ENCODE assay signal across 8 cellular contexts in genomic region chrX:15751160-15751819, GRCh38. TPM values are rescaled to one million over a fixed set of nuclear protein-coding genes. Genes with fewer than 3 reads are reported as not detected.
DNase-seq lines count a peak whose midpoint lies in the region; ATAC-seq and TF ChIP-seq lines count a peak whose summit lies in the region.

No MANE protein-coding gene starts in this region.

- peak overlapping the region; percentile 94 to 97 for H3K27ac Mint-ChIP-seq in natural killer cell treated with Interleukin-12 subunit alpha and Interleukin-12 subunit beta and Interleukin-15 and Interleukin-18, amount 100 ng/mL, for 72 hours

- peak; percentile 77 to 79 for ATAC-seq in natural killer cell treated with Interleukin-12 subunit alpha and Interleukin-12 subunit beta and Interleukin-15 and Interleukin-18, amount 100 ng/mL, for 72 hours
- no peak for ATAC-seq in foreskin keratinocyte

- H3K36me3 Mint-ChIP-seq in natural killer cell treated with Interleukin-12 subunit alpha and Interleukin-12 subunit beta and Interleukin-15 and Interleukin-18, amount 100 ng/mL, for 72 hours: no peaks in the 10 kb centered on the region

- H3K4me3 ChIP-seq in Jurkat, Clone E6-1 (ENCODE audit: low read length): no peak overlapping the region
- no peak overlapping the region for H3K4me3 ChIP-seq in choroid plexus epithelial cell (ENCODE audit: low read depth, low read length)

- H3K27me3 ChIP-seq in foreskin keratinocyte: no peaks in the 10 kb centered on the region

- peak overlapping the region; percentile 83 for H3K4me3 Mint-ChIP-seq in natural killer cell treated with Interleukin-12 subunit alpha and Interleukin-12 subunit beta and Interleukin-15 and Interleukin-18, amount 100 ng/mL, for 72 hours

- no peaks in the 10 kb centered on the region for H3K9me3 Mint-ChIP-seq in natural killer cell treated with Interleukin-12 subunit alpha and Interleukin-12 subunit beta and Interleukin-15 and Interleukin-18, amount 100 ng/mL, for 72 hours

- no peaks in the 10 kb centered on the region for H3K27me3 Mint-ChIP-seq in natural killer cell treated with Interleukin-12 subunit alpha and Interleukin-12 subunit beta and Interleukin-15 and Interleukin-18, amount 100 ng/mL, for 72 hours

- no peak overlapping the region for H3K27ac ChIP-seq in foreskin keratinocyte

- no peaks in the 10 kb centered on the region for H3K4me1 ChIP-seq in foreskin keratinocyte

- H3K4me1 Mint-ChIP-seq in natural killer cell treated with Interleukin-12 subunit alpha and Interleukin-12 subunit beta and Interleukin-15 and Interleukin-18, amount 100 ng/mL, for 72 hours (ENCODE audit: low read depth in 2 of 2): peaks cover 54 to 61% of the 10 kb centered on the region in 2 donors

- DNase-seq in CD1c-positive myeloid dendritic cell (ENCODE audit: extremely low spot score) (peak; percentile 43), choroid plexus epithelial cell (ENCODE audit: low read depth) (peak; percentile 38), foreskin keratinocyte (no peak), DMS153 (lab: John Stamatoyannopoulos, UW) (no peak), amniotic stem cell (lab: John Stamatoyannopoulos, UW) (no peak)
- peak; percentile 63 for DNase-seq in Jurkat, Clone E6-1 (ENCODE audit: low read depth, low spot score)
- DNase-seq in natural killer cell treated with Interleukin-12 subunit alpha and Interleukin-12 subunit beta and Interleukin-15 and Interleukin-18, amount 100 ng/mL, for 72 hours (ENCODE audit: low spot score): no peak
- no peak for DNase-seq in stimulated activated CD4-positive, alpha-beta T cell treated with anti-CD3 and anti-CD28 coated beads, Interleukin-2, amount 100 ng/mL, for 24 hours

- TF ChIP-seq CTCF in choroid plexus epithelial cell (conservative IDR thresholded peaks at IDR 0.05; ENCODE audit: low read depth, low read length) (no peak), foreskin keratinocyte (conservative IDR thresholded peaks at IDR 0.05) (no peak)

RNA-seq across cellular contexts. Expression of gene CA5B, which starts 13.2 kb away (rescaled TPM):
- polyA plus RNA-seq in Jurkat, Clone E6-1 (2012; ENCODE audit: insufficient read depth, insufficient read length): 5.2 TPM
- 10 to 100 TPM; 21.1 to 52.1 TPM for total RNA-seq in natural killer cell treated with Interleukin-12 subunit alpha and Interleukin-12 subunit beta and Interleukin-15 and Interleukin-18, amount 100 ng/mL, for 72 hours
- 2.9 TPM in 2 replicates for total RNA-seq in foreskin keratinocyte
- 0.64 and 0.86 TPM in 2 replicates for polyA plus RNA-seq in foreskin keratinocyte

RNA-seq across cellular contexts. Expression of gene ZRSR2, which starts 39.0 kb away (rescaled TPM):
- polyA plus RNA-seq in Jurkat, Clone E6-1 (2012; ENCODE audit: insufficient read depth, insufficient read length): 14.4 TPM
- 10 to 100 TPM; 21.4 to 28.6 TPM for total RNA-seq in natural killer cell treated with Interleukin-12 subunit alpha and Interleukin-12 subunit beta and Interleukin-15 and Interleukin-18, amount 100 ng/mL, for 72 hours
- 5.7 and 5.9 TPM in 2 replicates for total RNA-seq in foreskin keratinocyte
- 6.9 and 7.2 TPM in 2 replicates for polyA plus RNA-seq in foreskin keratinocyte

Comparison
In these comparisons a context has a peak if more than half of its experiments do, and no peak if none do; other contexts are left out.
1. DNase-seq: peak in CD1c-positive myeloid dendritic cell (single experiment), Jurkat, Clone E6-1 (single experiment) and choroid plexus epithelial cell (single experiment); none in natural killer cell treated with Interleukin-12 subunit alpha and Interleukin-12 subunit beta and Interleukin-15 and Interleukin-18, amount 100 ng/mL, for 72 hours (single experiment), foreskin keratinocyte (0 of 2), DMS153 (single experiment), amniotic stem cell (single experiment) and stimulated activated CD4-positive, alpha-beta T cell treated with anti-CD3 and anti-CD28 coated beads, Interleukin-2, amount 100 ng/mL, for 24 hours (0 of 2).